9 cellular contexts compared by ENCODE assay signal in the genomic region with DNA sequence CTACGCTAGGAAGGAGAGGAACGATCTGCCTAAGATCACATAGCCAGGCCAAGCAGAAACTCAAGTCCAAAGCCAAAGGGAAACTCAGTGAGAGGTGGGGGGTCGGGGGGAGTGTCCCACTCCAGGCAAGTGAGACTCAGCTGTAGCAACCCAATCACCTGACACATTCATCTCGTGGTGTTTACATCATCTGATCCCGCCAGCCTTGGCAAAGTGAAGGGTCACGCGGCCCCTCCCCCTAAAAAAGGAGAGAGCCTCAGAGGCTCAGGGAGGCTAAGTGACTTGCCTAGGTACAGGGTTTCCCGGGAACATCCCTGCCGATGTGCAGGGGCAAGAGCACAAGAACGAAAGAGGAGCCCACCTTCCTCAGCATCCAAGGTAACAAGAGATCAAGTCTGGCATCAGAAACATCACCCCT. TPM values are rescaled to one million over a fixed set of nuclear protein-coding genes. Genes with fewer than 3 reads are reported as not detected.
A peak's percentile ranks its signal among the peaks of the same experiment; 100 is the strongest.
DNase-seq lines count a peak whose midpoint lies in the region; ATAC-seq and TF ChIP-seq lines count a peak whose summit lies in the region.
"Had no signal": no experiment of that assay in that cellular context is flagged by ENCODE, and none has a peak within 500 bp of the region (broad histone marks: within the 10 kb centered on the region; RNA-seq: fewer than 3 reads in every experiment).

No MANE protein-coding gene starts in this region.

- peaks cover 68% of the 10 kb centered on the region for H3K36me3 Mint-ChIP-seq in CD8-positive, alpha-beta T cell

- no peaks in the 10 kb centered on the region for H3K9me3 ChIP-seq in CD8-positive, alpha-beta T cell (ENCODE audit: low read length)
- H3K9me3 ChIP-seq in esophagus (ENCODE audit: control insufficient read depth in 2 of 2, insufficient read depth in 1 of 2, low read depth in 1 of 2, low read length in 1 of 2) (no peaks in the 10 kb centered on the region), osteoblast (ENCODE audit: low read depth, low read length) (no peaks in the 10 kb centered on the region)
- H3K9me3 ChIP-seq: SJCRH30 had no signal

- H3K36me3 ChIP-seq in CD8-positive, alpha-beta T cell (ENCODE audit: insufficient read depth, low read length) = peaks cover 5% of the 10 kb centered on the region
- peaks cover 0 to 14% of the 10 kb centered on the region in 2 donors for H3K36me3 ChIP-seq in esophagus (ENCODE audit: control insufficient read depth in 2 of 2, insufficient read depth in 2 of 2, low read length in 1 of 2)
- peaks cover 41% of the 10 kb centered on the region for H3K36me3 ChIP-seq in osteoblast (ENCODE audit: insufficient read depth, low read length)

- H3K27me3 ChIP-seq in CD8-positive, alpha-beta T cell (ENCODE audit: insufficient read depth, low read length) = no peaks in the 10 kb centered on the region
- H3K27me3 ChIP-seq in esophagus (ENCODE audit: control insufficient read depth in 1 of 2, insufficient read depth in 2 of 2, low read length in 2 of 2) (no peaks in the 10 kb centered on the region), osteoblast (ENCODE audit: insufficient read depth, low read length) (no peaks in the 10 kb centered on the region)
- H3K27me3 ChIP-seq: SJCRH30 had no signal

- POLR2A ChIA-PET in CD8-positive, alpha-beta T cell (lab: Charles Lee) = interaction anchor here (2.0 to 8.0 kb wide), 4 partner anchors 12 to 34 kb away, joined by 8 to 78 read pairs (median 34); a partner anchor contains a TSS
- POLR2A ChIA-PET in RWPE1 (lab: Yijun Ruan, JAX; ENCODE audit: low non-redundant PET) = no interaction called here

- no peak overlapping the region for H3K4me3 ChIP-seq in CD8-positive, alpha-beta T cell (ENCODE audit: low read depth, low read length)
- no peak overlapping the region for H3K4me3 ChIP-seq in esophagus (ENCODE audit: low read depth in 1 of 2, low read length in 2 of 2)
- no peak overlapping the region for H3K4me3 ChIP-seq in osteoblast (ENCODE audit: insufficient read depth, low read length)
- H3K4me3 ChIP-seq: SJCRH30 had no signal

- whole genome bisulfite sequencing in esophagus, 2 donors = 44 to 47% methylated on average over 10 of the region's 10 CpGs

- no peaks in the 10 kb centered on the region for H3K9me3 Mint-ChIP-seq in CD8-positive, alpha-beta T cell

- H3K4me1 Mint-ChIP-seq in CD8-positive, alpha-beta T cell (ENCODE audit: low read depth) = peaks cover 97% of the 10 kb centered on the region

- TF ChIP-seq CTCF in CD8-positive, alpha-beta T cell (IDR thresholded peaks at IDR 0.05) = no peak
- no peak for TF ChIP-seq CTCF in RWPE1 (conservative IDR thresholded peaks at IDR 0.05; ENCODE audit: low read depth)
- no peak for TF ChIP-seq CTCF in osteoblast (IDR thresholded peaks at IDR 0.05; ENCODE audit: extremely low read depth, low read depth, low read length)

- DNase-seq in CD8-positive, alpha-beta T cell = peak in 2 of 7 experiments; percentile 47 to 61
- DNase-seq in RWPE1 (ENCODE audit: low spot score) = no peak
- DNase-seq in osteoblast (ENCODE audit: insufficient read length, low spot score, missing footprints) = no peak
- no peak for DNase-seq in HPDE6-E6E7 (ENCODE audit: extremely low spot score)
- no peak for DNase-seq in NCI-H1092 (lab: John Stamatoyannopoulos, UW)
- DNase-seq: SJCRH30 had no signal

- peak overlapping the region; percentile 57 for H3K27ac ChIP-seq in CD8-positive, alpha-beta T cell (ENCODE audit: low read depth, low read length)
- H3K27ac ChIP-seq in RWPE1 = peak overlapping the region; percentile 89
- H3K27ac ChIP-seq in esophagus (ENCODE audit: low read depth in 2 of 2, low read length in 1 of 2) = peak overlapping the region; percentile 54 to 69
- H3K27ac ChIP-seq in osteoblast (ENCODE audit: low read depth, low read length) = peak overlapping the region; percentile 93
- H3K27ac ChIP-seq: SJCRH30 had no signal

- ATAC-seq in CD8-positive, alpha-beta T cell = no peak
- no peak for ATAC-seq in GM19397 (IDR thresholded peaks at IDR 0.05; ENCODE audit: unreplicated experiment)
- no peak for ATAC-seq in HG03097 (IDR thresholded peaks at IDR 0.05; ENCODE audit: low FRiP score, unreplicated experiment)

- intact Hi-C loops in CD8-positive, alpha-beta T cell (cut with DNase I, micrococcal nuclease) = loop anchor here (5.0 kb wide), 2 partner anchors 34 to 86 kb away; no protein-coding TSS in a partner anchor

- H3K4me1 ChIP-seq in CD8-positive, alpha-beta T cell (ENCODE audit: insufficient read depth, low read length) = peaks cover 100% of the 10 kb centered on the region
- H3K4me1 ChIP-seq in esophagus (ENCODE audit: control insufficient read depth in 2 of 2, insufficient read depth in 2 of 2, low read length in 1 of 2) = peaks cover 25 to 55% of the 10 kb centered on the region in 2 donors
- peaks cover 100% of the 10 kb centered on the region for H3K4me1 ChIP-seq in osteoblast (ENCODE audit: insufficient read depth, low read length)

- peak overlapping the region; percentile 95 for H3K27ac Mint-ChIP-seq in CD8-positive, alpha-beta T cell

- CTCF ChIA-PET in CD8-positive, alpha-beta T cell (lab: Charles Lee) = interaction anchor here (1.5 to 1.7 kb wide), 3 partner anchors 10 to 104 kb away, joined by 3 to 13 read pairs (median 5); no protein-coding TSS in a partner anchor
- CTCF ChIA-PET in RWPE1 (lab: Yijun Ruan, JAX) = no interaction called here

- H4K20me1 ChIP-seq in osteoblast (ENCODE audit: insufficient read depth, low read length) = peaks cover 86% of the 10 kb centered on the region

- no peaks in the 10 kb centered on the region for H3K27me3 Mint-ChIP-seq in CD8-positive, alpha-beta T cell (ENCODE audit: low read depth)

- peak overlapping the region; percentile 23 for H3K4me2 ChIP-seq in osteoblast (ENCODE audit: insufficient read depth, low read length)

- peak overlapping the region; percentile 58 for H3K4me3 Mint-ChIP-seq in CD8-positive, alpha-beta T cell

- H2AFZ ChIP-seq in osteoblast (ENCODE audit: low read length) = no peak overlapping the region

- peaks cover 100% of the 10 kb centered on the region for H3K79me2 ChIP-seq in osteoblast (ENCODE audit: insufficient read depth, low read length)

RNA-seq across cellular contexts. Expression of a gene that starts 21.5 kb away (rescaled TPM):
- 100 to 1,000 TPM; 703 to 757 TPM for total RNA-seq in CD8-positive, alpha-beta T cell
- polyA plus RNA-seq in esophagus = 100 to 1,000 TPM; 107 to 114 TPM
- total RNA-seq in osteoblast = 796 and 964 TPM in 2 replicates
